Comparison of ENCODE assay signal across 4 cellular contexts in genomic region chr10:46367209-46367608, GRCh38. TPM values are rescaled to one million over a fixed set of nuclear protein-coding genes. Genes with fewer than 3 reads are reported as not detected.
"Had no signal": no experiment of that assay in that cellular context is flagged by ENCODE, and none has a peak within 500 bp of the region (broad histone marks: within the 10 kb centered on the region; RNA-seq: fewer than 3 reads in every experiment).

No MANE protein-coding gene starts in this region.

RNA-seq across cellular contexts. Expression of gene ANXA8L1, which starts 8.4 kb away (rescaled TPM):
- total RNA-seq: temporal lobe, thoracic aorta, thyroid gland, transverse colon had no signal
